In genomic region chr4:101954975-101955678, GRCh38 we compare ENCODE assay signal across 14 cellular contexts.
DNase-seq lines count a peak whose midpoint lies in the region; ATAC-seq and TF ChIP-seq lines count a peak whose summit lies in the region.
"Had no signal": no experiment of that assay in that cellular context is flagged by ENCODE, and none has a peak within 500 bp of the region (broad histone marks: within the 10 kb centered on the region; RNA-seq: fewer than 3 reads in every experiment).

No MANE protein-coding gene starts in this region.

- intact Hi-C loops in esophagus muscularis mucosa (cut with DNase I) = no loop called here

- no peaks in the 10 kb centered on the region for H3K79me2 ChIP-seq in Loucy (ENCODE audit: insufficient read depth, low read length)

- no peaks in the 10 kb centered on the region for H3K27me3 ChIP-seq in Loucy (ENCODE audit: insufficient read depth, low read length, poor library complexity, severe bottlenecking)
- no peaks in the 10 kb centered on the region for H3K27me3 ChIP-seq in esophagus muscularis mucosa
- H3K27me3 ChIP-seq: colonic mucosa had no signal

- H3K27ac Mint-ChIP-seq in activated T-helper 17 cell treated with anti-CD3 and anti-CD28 coated beads, Interleukin-2, amount 50 U/mL, for 72 hours = no peak overlapping the region
- H3K27ac Mint-ChIP-seq: activated CD8-positive, alpha-beta memory T cell treated with anti-CD3 and anti-CD28 coated beads, Interleukin-2, amount 10 ng/mL, durations not matched to agents 7 days and 5 days; activated naive CD8-positive, alpha-beta T cell; CD14-positive monocyte had no signal

- TF ChIP-seq CTCF in Loucy (conservative IDR thresholded peaks at IDR 0.05; ENCODE audit: low read length) (no peak), VCaP (conservative IDR thresholded peaks at IDR 0.05) (no peak), esophagus muscularis mucosa (IDR thresholded peaks at IDR 0.05) (no peak)

- TF ChIP-seq POLR2A in esophagus muscularis mucosa (IDR thresholded peaks at IDR 0.05; ENCODE audit: low read depth) = no peak

- peak; percentile 51 for DNase-seq in DMS 273 (lab: John Stamatoyannopoulos, UW; ENCODE audit: unreplicated experiment)
- DNase-seq in myocyte (ENCODE audit: low read depth) = peak; percentile 41
- DNase-seq in T-helper 1 cell = no peak
- DNase-seq in COLO829 (ENCODE audit: low spot score) = no peak
- no peak for DNase-seq in esophagus muscularis mucosa (ENCODE audit: extremely low spot score)
- DNase-seq: activated CD8-positive, alpha-beta memory T cell treated with anti-CD3 and anti-CD28 coated beads, Interleukin-2, amount 10 ng/mL, durations not matched to agents 7 days and 5 days; colonic mucosa; stimulated activated naive CD4-positive, alpha-beta T cell treated with Interleukin-2 at 50 U/mL for 16 hours had no signal

- WGBS in esophagus muscularis mucosa = 60% methylated on average over 4 of the region's 4 CpGs

- no peak overlapping the region for H3K9ac ChIP-seq in Loucy (ENCODE audit: low read depth, low read length, poor library complexity, severe bottlenecking)
- H3K9ac ChIP-seq: KMS-11 had no signal

- no peak for TF ChIP-seq EP300 in esophagus muscularis mucosa (IDR thresholded peaks at IDR 0.05)

- H3K9me3 Mint-ChIP-seq in activated T-helper 17 cell treated with anti-CD3 and anti-CD28 coated beads, Interleukin-2, amount 50 U/mL, for 72 hours = no peaks in the 10 kb centered on the region

- peaks cover 9% of the 10 kb centered on the region for H3K4me1 ChIP-seq in Loucy (ENCODE audit: insufficient read depth, low read length, poor library complexity, severe bottlenecking)
- H3K4me1 ChIP-seq in esophagus muscularis mucosa = peaks cover 0 to 24% (median 17%) of the 10 kb centered on the region in 4 donors
- H3K4me1 ChIP-seq: colonic mucosa had no signal

- no peak overlapping the region for H3K4me2 ChIP-seq in Loucy (ENCODE audit: low read depth, low read length, poor library complexity, severe bottlenecking)
- H3K4me2 ChIP-seq: KMS-11 had no signal

- H4K20me1 ChIP-seq in Loucy (ENCODE audit: insufficient read depth, low read length, poor library complexity, severe bottlenecking) = no peaks in the 10 kb centered on the region

- H3K4me3 ChIP-seq in Loucy (ENCODE audit: low read length, poor library complexity, severe bottlenecking) (no peak overlapping the region), esophagus muscularis mucosa (no peak overlapping the region)
- H3K4me3 ChIP-seq: colonic mucosa had no signal

- no peak overlapping the region for H3K4me3 Mint-ChIP-seq in activated T-helper 17 cell treated with anti-CD3 and anti-CD28 coated beads, Interleukin-2, amount 50 U/mL, for 72 hours
- H3K4me3 Mint-ChIP-seq: activated CD8-positive, alpha-beta memory T cell treated with anti-CD3 and anti-CD28 coated beads, Interleukin-2, amount 10 ng/mL, durations not matched to agents 7 days and 5 days; activated naive CD8-positive, alpha-beta T cell; CD14-positive monocyte had no signal

- no peaks in the 10 kb centered on the region for H3K9me3 ChIP-seq in Loucy (ENCODE audit: insufficient read depth, low read depth, low read length)
- no peaks in the 10 kb centered on the region for H3K9me3 ChIP-seq in esophagus muscularis mucosa
- H3K9me3 ChIP-seq: colonic mucosa had no signal

- peak overlapping the region; percentile 63 for H3K27ac ChIP-seq in VCaP
- H3K27ac ChIP-seq in esophagus muscularis mucosa (replicated peaks in 1 of 4) = no peak overlapping the region
- H3K27ac ChIP-seq: colonic mucosa, KMS-11 had no signal

- H3K27me3 Mint-ChIP-seq in activated T-helper 17 cell treated with anti-CD3 and anti-CD28 coated beads, Interleukin-2, amount 50 U/mL, for 72 hours = no peaks in the 10 kb centered on the region
- H3K27me3 Mint-ChIP-seq: activated CD8-positive, alpha-beta memory T cell treated with anti-CD3 and anti-CD28 coated beads, Interleukin-2, amount 10 ng/mL, durations not matched to agents 7 days and 5 days had no signal

- no peak for ATAC-seq in activated T-helper 17 cell treated with anti-CD3 and anti-CD28 coated beads, Interleukin-2, amount 50 U/mL, for 72 hours (replicated peaks)
- ATAC-seq: activated CD8-positive, alpha-beta memory T cell treated with anti-CD3 and anti-CD28 coated beads, Interleukin-2, amount 10 ng/mL, durations not matched to agents 7 days and 5 days had no signal

- H3K36me3 ChIP-seq in Loucy (ENCODE audit: insufficient read depth, low read length) (no peaks in the 10 kb centered on the region), esophagus muscularis mucosa (no peaks in the 10 kb centered on the region)
- H3K36me3 ChIP-seq: colonic mucosa had no signal

- H3F3A ChIP-seq in Loucy (ENCODE audit: low read depth) = no peaks in the 10 kb centered on the region

- 0 out of 2 replicates have a peak overlapping the region, but pooled peaks have one; percentile 29 for H2AFZ ChIP-seq in Loucy (ENCODE audit: low read length)

- H3K4me1 Mint-ChIP-seq in activated T-helper 17 cell treated with anti-CD3 and anti-CD28 coated beads, Interleukin-2, amount 50 U/mL, for 72 hours = no peaks in the 10 kb centered on the region
- H3K4me1 Mint-ChIP-seq: activated CD8-positive, alpha-beta memory T cell treated with anti-CD3 and anti-CD28 coated beads, Interleukin-2, amount 10 ng/mL, durations not matched to agents 7 days and 5 days; CD14-positive monocyte had no signal

- H3K36me3 Mint-ChIP-seq in activated T-helper 17 cell treated with anti-CD3 and anti-CD28 coated beads, Interleukin-2, amount 50 U/mL, for 72 hours (ENCODE audit: low read depth) = no peaks in the 10 kb centered on the region
- H3K36me3 Mint-ChIP-seq: activated CD8-positive, alpha-beta memory T cell treated with anti-CD3 and anti-CD28 coated beads, Interleukin-2, amount 10 ng/mL, durations not matched to agents 7 days and 5 days; activated naive CD8-positive, alpha-beta T cell; CD14-positive monocyte had no signal

- no peaks in the 10 kb centered on the region for H3K9me2 ChIP-seq in Loucy (replicated peaks; ENCODE audit: low read depth, low read length)

Comparison
In these comparisons a context has a peak if more than half of its experiments do, and no peak if none do; other contexts are left out.
1. DNase-seq: peak in DMS 273 (single experiment) and myocyte (single experiment); none in T-helper 1 cell (0 of 5), COLO829 (single experiment) and esophagus muscularis mucosa (single experiment).